Comparison of ENCODE assay signal across 31 cellular contexts in genomic region chr12:46749322-46749721, GRCh38.
"Had no signal": no experiment of that assay in that cellular context is flagged by ENCODE, and none has a peak within 500 bp of the region (broad histone marks: within the 10 kb centered on the region; RNA-seq: fewer than 3 reads in every experiment).

No MANE protein-coding gene starts in this region.

- H3K27ac ChIP-seq: adrenal gland, body of pancreas, brain microvascular endothelial cell, breast epithelium, VCaP had no signal

- ATAC-seq: activated CD8-positive, alpha-beta T cell treated with anti-CD3 and anti-CD28 coated beads for 36 hours; activated naive CD4-positive, alpha-beta T cell treated with anti-CD3 and anti-CD28 coated beads, Interleukin-2, amount 50 U/mL, for 72 hours; activated T-cell treated with anti-CD3 and anti-CD28 coated beads, Interleukin-2, amount 50 U/mL, for 4 hours; activated T-cell treated with anti-CD3 and anti-CD28 coated beads, Interleukin-2, amount 50 U/mL, for 72 hours; activated T-helper 17 cell treated with anti-CD3 and anti-CD28 coated beads, Interleukin-2, amount 50 U/mL, for 72 hours; body of pancreas had no signal

- H3K4me3 ChIP-seq: adrenal gland, body of pancreas, breast epithelium had no signal

- DNase-seq: activated B cell treated with CpG ODN at 0.5 μM for 24 hours; activated CD4-positive, alpha-beta memory T cell treated with anti-CD3 and anti-CD28 coated beads for 36 hours; activated CD4-positive, alpha-beta T cell treated with anti-CD3 and anti-CD28 coated beads for 4 hours; activated CD4-positive, alpha-beta T cell treated with anti-CD3 and anti-CD28 coated beads, Interleukin-2, amount 10 ng/mL, durations not matched to agents 24 days and 14 days; activated CD4-positive, alpha-beta T cell treated with anti-CD3 and anti-CD28 coated beads, Interleukin-2, amount 50 U/mL, for 1 hour; activated CD4-positive, alpha-beta T cell treated with anti-CD3 and anti-CD28 coated beads, Interleukin-2, amount 50 U/mL, for 4 hours; activated CD4-positive, CD25-positive, alpha-beta regulatory T cell treated with anti-CD3 and anti-CD28 coated beads, Interleukin-2, amount 50 U/mL, for 72 hours; activated CD8-positive, alpha-beta memory T cell treated with anti-CD3 and anti-CD28 coated beads, Interleukin-2, amount 50 U/mL, for 4 hours; activated CD8-positive, alpha-beta T cell treated with anti-CD3 and anti-CD28 coated beads for 36 hours; activated effector memory CD4-positive, alpha-beta T cell treated with anti-CD3 and anti-CD28 coated beads, Interleukin-2, amount 50 U/mL, for 16 hours; activated gamma-delta T cell treated with Interleukin-2 at 50 U/mL for 16 hours; activated naive CD4-positive, alpha-beta T cell; activated naive CD4-positive, alpha-beta T cell treated with anti-CD3 and anti-CD28 coated beads for 36 hours; activated naive CD4-positive, alpha-beta T cell treated with anti-CD3 and anti-CD28 coated beads, Interleukin-2, amount 50 U/mL, for 16 hours; activated naive CD8-positive, alpha-beta T cell treated with anti-CD3 and anti-CD28 coated beads for 36 hours; activated T-cell treated with anti-CD3 and anti-CD28 coated beads for 4 hours; activated T-cell treated with anti-CD3 and anti-CD28 coated beads, Interleukin-2, amount 50 U/mL, for 1 hour; activated T-cell treated with anti-CD3 and anti-CD28 coated beads, Interleukin-2, amount 50 U/mL, for 4 hours; activated T-cell treated with anti-CD3 and anti-CD28 coated beads, Interleukin-2, amount 50 U/mL, for 72 hours; adrenal gland; amniotic stem cell; aorta; body of pancreas; brain microvascular endothelial cell; central memory CD4-positive, alpha-beta T cell; T-helper 2 cell; T-helper 9 cell had no signal

- H3K36me3 ChIP-seq: adrenal gland, brain microvascular endothelial cell, breast epithelium had no signal

- H3K4me1 ChIP-seq: adrenal gland, body of pancreas, breast epithelium had no signal

- H3K27me3 ChIP-seq: adrenal gland, body of pancreas, brain microvascular endothelial cell, breast epithelium had no signal
